Comparison of ENCODE assay signal across 10 cellular contexts in genomic region chr2:162243305-162243693, GRCh38. TPM values are rescaled to one million over a fixed set of nuclear protein-coding genes. Genes with fewer than 3 reads are reported as not detected.
DNase-seq lines count a peak whose midpoint lies in the region; ATAC-seq and TF ChIP-seq lines count a peak whose summit lies in the region.
"Had no signal": no experiment of that assay in that cellular context is flagged by ENCODE, and none has a peak within 500 bp of the region (broad histone marks: within the 10 kb centered on the region; RNA-seq: fewer than 3 reads in every experiment).

Gene FAP (minus strand): TSS chr2:162243445. CDS start chr2:162243327, 118 bp downstream.

- no peaks in the 10 kb centered on the region for H3K36me3 ChIP-seq in left ventricle myocardium inferior
- peaks cover 22% of the 10 kb centered on the region for H3K36me3 ChIP-seq in skeletal muscle satellite cell (ENCODE audit: insufficient read depth, low read length)
- H3K36me3 ChIP-seq: right lobe of liver, thyroid gland had no signal

- intact Hi-C loops in left ventricle myocardium inferior (cut with micrococcal nuclease), result no loop called here
- intact Hi-C loops in activated CD4-positive, alpha-beta T cell treated with anti-CD3 and anti-CD28 coated beads for 36 hours (cut with DNase I, micrococcal nuclease), result no loop called here

- H3K4me3 Mint-ChIP-seq in brain, result peak within 1 kb of the TSS; percentile 53 to 90 (median 78)
- H3K4me3 Mint-ChIP-seq in activated CD4-positive, alpha-beta T cell treated with anti-CD3 and anti-CD28 coated beads for 36 hours, result no peak within 1 kb of the TSS

- peaks cover 39% of the 10 kb centered on the region for H3K4me1 Mint-ChIP-seq in brain
- no peaks in the 10 kb centered on the region for H3K4me1 Mint-ChIP-seq in activated CD4-positive, alpha-beta T cell treated with anti-CD3 and anti-CD28 coated beads for 36 hours

- peak within 1 kb of the TSS; percentile 83 for H3K4me2 ChIP-seq in skeletal muscle satellite cell (ENCODE audit: low read length)

- DNase-seq in EL (peak; percentile 87), left ventricle myocardium inferior (no peak), NCI-H146 (lab: John Stamatoyannopoulos, UW) (no peak), pons (ENCODE audit: low spot score) (no peak)
- no peak for DNase-seq in activated CD4-positive, alpha-beta T cell treated with anti-CD3 and anti-CD28 coated beads for 36 hours
- no peak for DNase-seq in activated CD4-positive, alpha-beta T cell treated with anti-CD3 and anti-CD28 coated beads, Interleukin-2, amount 50 U/mL, for 4 hours
- DNase-seq: right lobe of liver, thyroid gland had no signal

- H3K36me3 Mint-ChIP-seq in brain, result no peaks in the 10 kb centered on the region
- H3K36me3 Mint-ChIP-seq in activated CD4-positive, alpha-beta T cell treated with anti-CD3 and anti-CD28 coated beads for 36 hours (ENCODE audit: low read depth), result no peaks in the 10 kb centered on the region

- TF ChIP-seq CTCF in brain (conservative IDR thresholded peaks at IDR 0.05), result no peak
- no peak for TF ChIP-seq CTCF in left ventricle myocardium inferior (IDR thresholded peaks at IDR 0.05; ENCODE audit: borderline replicate concordance)

- CTCF ChIA-PET in activated CD4-positive, alpha-beta T cell treated with anti-CD3 and anti-CD28 coated beads for 36 hours (lab: Charles Lee), result interaction anchor here (0.8 to 4.4 kb wide), 4 partner anchors 22 to 54 kb away, joined by 3 to 19 read pairs (median 4); no protein-coding TSS in a partner anchor

- peaks cover 27% of the 10 kb centered on the region for H3K4me1 ChIP-seq in left ventricle myocardium inferior
- peaks cover 54% of the 10 kb centered on the region for H3K4me1 ChIP-seq in skeletal muscle satellite cell (ENCODE audit: control insufficient read depth, insufficient read depth, low read length)
- H3K4me1 ChIP-seq: right lobe of liver had no signal

- H3K4me3 ChIP-seq in left ventricle myocardium inferior (peak within 1 kb of the TSS; percentile 48), skeletal muscle satellite cell (ENCODE audit: low read length) (peak within 1 kb of the TSS; percentile 73)
- H3K4me3 ChIP-seq: right lobe of liver, thyroid gland had no signal

- H3K9me3 Mint-ChIP-seq in brain, result peaks cover 0 to 8% (median 4%) of the 10 kb centered on the region in 5 experiments
- H3K9me3 Mint-ChIP-seq in activated CD4-positive, alpha-beta T cell treated with anti-CD3 and anti-CD28 coated beads for 36 hours (ENCODE audit: low read depth), result no peaks in the 10 kb centered on the region

- no peaks in the 10 kb centered on the region for H3K27me3 ChIP-seq in left ventricle myocardium inferior (ENCODE audit: low read depth)
- H3K27me3 ChIP-seq in skeletal muscle satellite cell (ENCODE audit: control insufficient read depth, insufficient read depth, low read length), result no peaks in the 10 kb centered on the region
- H3K27me3 ChIP-seq: right lobe of liver, thyroid gland had no signal

- peak within 1 kb of the TSS; percentile 95 for H3K9ac ChIP-seq in skeletal muscle satellite cell (ENCODE audit: low read depth, low read length)

- POLR2A ChIA-PET in activated CD4-positive, alpha-beta T cell treated with anti-CD3 and anti-CD28 coated beads for 36 hours (lab: Charles Lee), result no interaction called here

- H3K27ac ChIP-seq in left ventricle myocardium inferior (replicated peaks), result peak within 1 kb of the TSS; percentile 67
- H3K27ac ChIP-seq: right lobe of liver had no signal

- no peaks in the 10 kb centered on the region for H3K9me3 ChIP-seq in left ventricle myocardium inferior (replicated peaks)
- H3K9me3 ChIP-seq in skeletal muscle satellite cell (replicated peaks; ENCODE audit: low read length), result no peaks in the 10 kb centered on the region
- H3K9me3 ChIP-seq: right lobe of liver, thyroid gland had no signal

- ATAC-seq in activated CD4-positive, alpha-beta T cell treated with anti-CD3 and anti-CD28 coated beads for 36 hours, result no peak
- ATAC-seq: right lobe of liver had no signal

- peak within 1 kb of the TSS in 4 of 5 experiments; percentile 25 to 90 (median 58) for H3K27ac Mint-ChIP-seq in brain
- H3K27ac Mint-ChIP-seq in activated CD4-positive, alpha-beta T cell treated with anti-CD3 and anti-CD28 coated beads for 36 hours, result no peak within 1 kb of the TSS

- H3K27me3 Mint-ChIP-seq in brain, result peaks cover 8% of the 10 kb centered on the region
- H3K27me3 Mint-ChIP-seq in activated CD4-positive, alpha-beta T cell treated with anti-CD3 and anti-CD28 coated beads for 36 hours, result peaks cover 26% of the 10 kb centered on the region

RNA-seq across cellular contexts. Expression of gene FAP, which starts in this region (rescaled TPM):
- polyA plus RNA-seq in brain (ENCODE audit: insufficient read depth, low read depth, low replicate concordance), result 0.32 TPM
- total RNA-seq in left ventricle myocardium inferior, result 0.71 TPM
- 66.2 and 94.0 TPM in 2 replicates for total RNA-seq in skeletal muscle satellite cell (2012; rRNA removed)
- not detected for total RNA-seq in activated CD4-positive, alpha-beta T cell treated with anti-CD3 and anti-CD28 coated beads for 36 hours
